25 cellular contexts compared by ENCODE assay signal in genomic region chr10:102759497-102760210, GRCh38. TPM values are rescaled to one million over a fixed set of nuclear protein-coding genes. Genes with fewer than 3 reads are reported as not detected.
A peak's percentile ranks its signal among the peaks of the same experiment; 100 is the strongest.
DNase-seq lines count a peak whose midpoint lies in the region; ATAC-seq, FAIRE-seq and TF ChIP-seq lines count a peak whose summit lies in the region.
"Had no signal": no experiment of that assay in that cellular context is flagged by ENCODE, and none has a peak within 500 bp of the region (broad histone marks: within the 10 kb centered on the region; RNA-seq: fewer than 3 reads in every experiment).

No MANE protein-coding gene starts in this region.

- H4K20me1 ChIP-seq in HepG2 (ENCODE audit: insufficient read depth, low read length) = no peaks in the 10 kb centered on the region

- peak overlapping the region in 1 of 3 experiments; percentile 24 for H3K4me3 Mint-ChIP-seq in nephron
- H3K4me3 Mint-ChIP-seq: activated CD8-positive, alpha-beta T cell treated with anti-CD3 and anti-CD28 coated beads for 36 hours had no signal

- no peak overlapping the region for H3K4me2 ChIP-seq in HepG2 (ENCODE audit: low read depth, low read length)

- FAIRE-seq in HepG2 (lab: Jason Lieb, UNC) = no peak
- FAIRE-seq: GM12892, GM19239 had no signal

- no peaks in the 10 kb centered on the region for H3K9me3 Mint-ChIP-seq in nephron

- H3K9ac ChIP-seq in HepG2 (ENCODE audit: insufficient read depth, low read depth, low read length) = no peak overlapping the region
- H3K9ac ChIP-seq in stomach smooth muscle (ENCODE audit: low read length in 2 of 2) = no peak overlapping the region

- no peaks in the 10 kb centered on the region for H3K27me3 ChIP-seq in HepG2 (ENCODE audit: control insufficient read depth in 1 of 2, insufficient read depth in 2 of 2, low read length in 2 of 2)
- no peaks in the 10 kb centered on the region for H3K27me3 ChIP-seq in right lobe of liver
- H3K27me3 ChIP-seq in stomach smooth muscle (ENCODE audit: control insufficient read depth in 1 of 2, insufficient read depth in 2 of 2, low read length in 2 of 2) = no peaks in the 10 kb centered on the region
- no peaks in the 10 kb centered on the region for H3K27me3 ChIP-seq in aorta (ENCODE audit: control insufficient read depth in 1 of 2, insufficient read depth in 2 of 2, low read length in 1 of 2)
- H3K27me3 ChIP-seq: hepatocyte, neutrophil had no signal

- ATAC-seq in HepG2 = no peak
- no peak for ATAC-seq in right lobe of liver
- no peak for ATAC-seq in aorta (ENCODE audit: low FRiP score)
- no peak for ATAC-seq in HG02763 (IDR thresholded peaks at IDR 0.05; ENCODE audit: unreplicated experiment)
- ATAC-seq: activated CD4-positive, CD25-positive, alpha-beta regulatory T cell treated with anti-CD3 and anti-CD28 coated beads, Interleukin-2, amount 50 U/mL, for 24 hours; activated CD8-positive, alpha-beta T cell treated with anti-CD3 and anti-CD28 coated beads for 36 hours; left ventricle myocardium superior had no signal

- TF ChIP-seq POLR2A in HepG2 (IDR thresholded peaks at IDR 0.05; ENCODE audit: insufficient read depth in 1 of 2, low read depth in 2 of 2, low read length in 2 of 2) = no peak
- TF ChIP-seq POLR2A in right lobe of liver (IDR thresholded peaks at IDR 0.05) = no peak

- peak overlapping the region; percentile 86 to 93 (median 91) for H3K27ac Mint-ChIP-seq in nephron

- H3K9me3 ChIP-seq in HepG2 (ENCODE audit: low read length) (no peaks in the 10 kb centered on the region), right lobe of liver (no peaks in the 10 kb centered on the region), stomach smooth muscle (ENCODE audit: control insufficient read depth in 2 of 2, low read length in 2 of 2) (no peaks in the 10 kb centered on the region), aorta (ENCODE audit: control insufficient read depth, low read length) (no peaks in the 10 kb centered on the region)
- H3K9me3 ChIP-seq: Caco-2, neutrophil had no signal

- TF ChIP-seq EP300 in HepG2 (IDR thresholded peaks at IDR 0.05; ENCODE audit: low read depth in 2 of 2, low read length in 2 of 2) = no peak
- no peak for TF ChIP-seq EP300 in HepG2 (CRISPR knock-in tag; IDR thresholded peaks at IDR 0.05; ENCODE audit: borderline replicate concordance)

- no peak overlapping the region for H3K27ac ChIP-seq in HepG2 (ENCODE audit: extremely low read length, insufficient read depth, low read length)
- H3K27ac ChIP-seq in right lobe of liver = no peak overlapping the region
- H3K27ac ChIP-seq in stomach smooth muscle (ENCODE audit: low read length) = peak overlapping the region; percentile 77
- peak overlapping the region; percentile 54 to 72 for H3K27ac ChIP-seq in aorta (ENCODE audit: low read depth in 1 of 2, low read length in 2 of 2)
- H3K27ac ChIP-seq: neutrophil had no signal

- peaks cover 54% of the 10 kb centered on the region for H3K4me1 Mint-ChIP-seq in nephron

- H3K36me3 ChIP-seq in HepG2 (replicated peaks in 1 of 2; ENCODE audit: control insufficient read depth in 1 of 2, insufficient read depth in 2 of 2, low read length in 2 of 2) = no peaks in the 10 kb centered on the region
- no peaks in the 10 kb centered on the region for H3K36me3 ChIP-seq in right lobe of liver
- H3K36me3 ChIP-seq in stomach smooth muscle (ENCODE audit: control insufficient read depth in 2 of 2, insufficient read depth in 2 of 2, low read length in 2 of 2) = no peaks in the 10 kb centered on the region
- H3K36me3 ChIP-seq in aorta (ENCODE audit: control insufficient read depth in 1 of 2, insufficient read depth in 2 of 2, low read length in 1 of 2) = no peaks in the 10 kb centered on the region
- H3K36me3 ChIP-seq: neutrophil had no signal

- TF ChIP-seq CTCF in HepG2 (CRISPR knock-in tag; IDR thresholded peaks at IDR 0.05) = no peak
- no peak for TF ChIP-seq CTCF in right lobe of liver (IDR thresholded peaks at IDR 0.05)
- TF ChIP-seq CTCF in nephron (IDR thresholded peaks at IDR 0.05; ENCODE audit: unreplicated experiment in 3 of 3) = no peak

- peaks cover 4% of the 10 kb centered on the region for H3K79me2 ChIP-seq in HepG2 (ENCODE audit: insufficient read depth, low read length)

- H3K4me3 ChIP-seq in HepG2 (replicated peaks in 1 of 3; ENCODE audit: insufficient read depth in 1 of 3, low read depth in 2 of 3, low read length in 3 of 3) (no peak overlapping the region), right lobe of liver (no peak overlapping the region), stomach smooth muscle (ENCODE audit: low read length in 2 of 2) (no peak overlapping the region), aorta (ENCODE audit: low read length in 2 of 2) (no peak overlapping the region)
- H3K4me3 ChIP-seq: hepatocyte had no signal

- no peaks in the 10 kb centered on the region for H3K27me3 Mint-ChIP-seq in nephron (ENCODE audit: low read depth)
- H3K27me3 Mint-ChIP-seq: activated CD8-positive, alpha-beta T cell treated with anti-CD3 and anti-CD28 coated beads for 36 hours; type B pancreatic cell had no signal

- no TSS peak for BruUV-seq in HepG2 (replicated peaks; lab: Mats Ljungman, UMichigan)

- intact Hi-C loops in HepG2 (cut with micrococcal nuclease; ENCODE audit: unreplicated experiment) = no loop called here
- intact Hi-C loops in right lobe of liver (cut with DNase I) = no loop called here
- intact Hi-C loops in aorta (cut with DNase I) = loop anchor here in 1 of 2 donors (2.0 kb wide), 1 partner anchor 15 kb away; no protein-coding TSS in a partner anchor

- H3K4me1 ChIP-seq in HepG2 (ENCODE audit: insufficient read depth, low read length) (peaks cover 20% of the 10 kb centered on the region), right lobe of liver (peaks cover 0 to 29% (median 8%) of the 10 kb centered on the region in 4 donors), stomach smooth muscle (ENCODE audit: control insufficient read depth, insufficient read depth, low read length) (peaks cover 18% of the 10 kb centered on the region), aorta (ENCODE audit: control insufficient read depth in 1 of 2, insufficient read depth in 2 of 2, low read length in 2 of 2) (peaks cover 0 to 5% of the 10 kb centered on the region in 2 donors)

- 92% methylated on average over 3 of the region's 3 CpGs for WGBS in HepG2 (ENCODE audit: low lambda C conversion rate)
- 95% methylated on average over 3 of the region's 3 CpGs for WGBS in right lobe of liver (ENCODE audit: insufficient coverage, low coverage, low lambda C conversion rate, missing lambda C conversion rate)
- WGBS in aorta, 2 donors = 90 to 91% methylated on average over 3 of the region's 3 CpGs

- in situ Hi-C loops in HepG2 (cut with HindIII; ENCODE audit: extremely low pct_ligation_motif_present, low pct_unique_long_range_greater_than_20kb) = no loop called here

- CTCF ChIA-PET in HepG2 (lab: Yijun Ruan, JAX; ENCODE audit: low intra/inter-chr PET ratio, low total read pairs) = no interaction called here

- no peak for DNase-seq in HepG2 (ENCODE audit: low spot score)
- no peak for DNase-seq in right lobe of liver
- no peak for DNase-seq in aorta
- no peak for DNase-seq in SK-N-DZ (ENCODE audit: low spot score)
- no peak for DNase-seq in SHP77 (lab: John Stamatoyannopoulos, UW)
- DNase-seq: activated CD8-positive, alpha-beta T cell treated with anti-CD3 and anti-CD28 coated beads for 36 hours; dermis blood vessel endothelial cell; DMS79 treated with DMSO at 0.1 percent for 48 hours; left ventricle myocardium superior; NCI-H2029; NCI-H2227 treated with DMSO at 0.1 percent for 48 hours; NCI-H748 treated with DMSO at 0.1 percent for 48 hours; retina; stimulated activated CD4-positive, alpha-beta T cell treated with anti-CD3 and anti-CD28 coated beads, Interleukin-15, amount 100 ng/mL, for 24 hours; SW 1271 had no signal

- no peak for TF ChIP-seq RAD21 in HepG2 (CRISPR knock-in tag; IDR thresholded peaks at IDR 0.05)

- POLR2A ChIA-PET in HepG2 (lab: Yijun Ruan, JAX) = no interaction called here

- H2AFZ ChIP-seq in HepG2 (ENCODE audit: low read length) = no peak overlapping the region
- H2AFZ ChIP-seq: hepatocyte had no signal

- peaks cover 4% of the 10 kb centered on the region for H3K36me3 Mint-ChIP-seq in nephron (ENCODE audit: low read depth)

RNA-seq across cellular contexts. Expression of gene WBP1L, which starts 15.9 kb away (rescaled TPM):
- total RNA-seq in HepG2 (2016; rRNA removed; fragmentation: Illumina TruSeq; extraction: Trizol) (8.3 and 11.6 TPM in 2 replicates), right lobe of liver (10 to 100 TPM; 24.1 to 58.4 (median 32.8) TPM), aorta (10 to 100 TPM; 81.1 to 84.7 TPM)
- 4.0 and 4.2 TPM in 2 replicates for total RNA-seq in HepG2 (2016; cell fraction: cytosol; rRNA removed; fragmentation: Illumina TruSeq; extraction: Trizol; ENCODE audit: low read depth)
- 8.5 and 10.6 TPM in 2 replicates for total RNA-seq in HepG2 (2016; cell fraction: insoluble cytoplasmic fraction; rRNA removed; fragmentation: Illumina TruSeq; extraction: Trizol)
- total RNA-seq in HepG2 (2016; cell fraction: membrane; rRNA removed; fragmentation: Illumina TruSeq; extraction: Trizol) = 15.7 and 18.8 TPM in 2 replicates
- total RNA-seq in HepG2 (2016; cell fraction: nucleus; rRNA removed; fragmentation: Illumina TruSeq; extraction: Trizol) = 6.4 and 7.2 TPM in 2 replicates
- polyA plus RNA-seq in HepG2 (2011; rRNA removed) (12.3 and 14.9 TPM in 2 replicates), aorta (10 to 100 TPM; 22.4 to 41.7 TPM)
- 18.7 and 19.4 TPM in 2 replicates for polyA plus RNA-seq in HepG2 (2011; cell fraction: cytosol; rRNA removed)
- 8.0 and 9.0 TPM in 2 replicates for polyA plus RNA-seq in HepG2 (2011; cell fraction: nucleus; rRNA removed)
- 11.9 and 14.7 TPM in 2 replicates for polyA plus RNA-seq in HepG2 (2012)
- 2.6 and 2.8 TPM in 2 replicates for polyA plus RNA-seq in HepG2 (2016; cell fraction: cytosol; fragmentation: Illumina TruSeq; extraction: Trizol; ENCODE audit: low read depth)
- polyA plus RNA-seq in HepG2 (2016; cell fraction: insoluble cytoplasmic fraction; fragmentation: Illumina TruSeq; extraction: Trizol; ENCODE audit: low read depth) = 10.0 and 11.7 TPM in 2 replicates
- 10.4 and 14.8 TPM in 2 replicates for polyA plus RNA-seq in HepG2 (2016; cell fraction: membrane; fragmentation: Illumina TruSeq; extraction: Trizol; ENCODE audit: low read depth)
- polyA plus RNA-seq in HepG2 (2016; cell fraction: nucleus; fragmentation: Illumina TruSeq; extraction: Trizol; ENCODE audit: insufficient read depth, low read depth) = 9.0 and 9.1 TPM in 2 replicates
- 33.2 and 39.2 TPM in 2 replicates for polyA minus RNA-seq in HepG2 (2011; rRNA and poly(A)+ RNA removed; ENCODE audit: low replicate concordance)
- 12.8 and 18.7 TPM in 2 replicates for polyA minus RNA-seq in HepG2 (2011; cell fraction: cytosol; rRNA and poly(A)+ RNA removed)
- polyA minus RNA-seq in HepG2 (2011; cell fraction: nucleus; rRNA and poly(A)+ RNA removed) = 6.4 and 8.5 TPM in 2 replicates
- 7.4 and 9.8 TPM in 2 replicates for polyA plus RNA-seq in SK-N-DZ (2014; cell fraction: cytosol; rRNA removed)
- 4.2 and 8.2 TPM in 2 replicates for polyA plus RNA-seq in SK-N-DZ (2014; cell fraction: nucleus; rRNA removed)

RNA-seq across cellular contexts. Expression of gene SFXN2, which starts 45.2 kb away (rescaled TPM):
- total RNA-seq in HepG2 (2016; rRNA removed; fragmentation: Illumina TruSeq; extraction: Trizol) (20.6 and 21.1 TPM in 2 replicates), right lobe of liver (10 to 100 TPM in 4 of 6 experiments, 1 to 10 TPM in 2; 7.1 to 29.7 (median 16.5) TPM), aorta (1 to 10 TPM; 5.1 to 8.3 TPM)
- 3.3 and 5.4 TPM in 2 replicates for total RNA-seq in HepG2 (2016; cell fraction: cytosol; rRNA removed; fragmentation: Illumina TruSeq; extraction: Trizol; ENCODE audit: low read depth)
- total RNA-seq in HepG2 (2016; cell fraction: insoluble cytoplasmic fraction; rRNA removed; fragmentation: Illumina TruSeq; extraction: Trizol) = 20.6 and 21.4 TPM in 2 replicates
- 11.4 and 11.6 TPM in 2 replicates for total RNA-seq in HepG2 (2016; cell fraction: membrane; rRNA removed; fragmentation: Illumina TruSeq; extraction: Trizol)
- total RNA-seq in HepG2 (2016; cell fraction: nucleus; rRNA removed; fragmentation: Illumina TruSeq; extraction: Trizol) = 28.0 and 31.8 TPM in 2 replicates
- polyA plus RNA-seq in HepG2 (2011; rRNA removed) (12.8 and 13.2 TPM in 2 replicates), aorta (1 to 10 TPM; 3.2 to 3.5 TPM)
- 5.4 and 6.9 TPM in 2 replicates for polyA plus RNA-seq in HepG2 (2011; cell fraction: cytosol; rRNA removed)
- polyA plus RNA-seq in HepG2 (2011; cell fraction: nucleus; rRNA removed) = 22.9 and 27.4 TPM in 2 replicates
- polyA plus RNA-seq in HepG2 (2012) = 3.6 and 9.3 TPM in 2 replicates
- polyA plus RNA-seq in HepG2 (2016; cell fraction: cytosol; fragmentation: Illumina TruSeq; extraction: Trizol; ENCODE audit: low read depth) = 3.8 and 4.0 TPM in 2 replicates
- polyA plus RNA-seq in HepG2 (2016; cell fraction: insoluble cytoplasmic fraction; fragmentation: Illumina TruSeq; extraction: Trizol; ENCODE audit: low read depth) = 19.3 and 19.8 TPM in 2 replicates
- polyA plus RNA-seq in HepG2 (2016; cell fraction: membrane; fragmentation: Illumina TruSeq; extraction: Trizol; ENCODE audit: low read depth) = 7.4 and 7.7 TPM in 2 replicates
- 35.9 and 39.3 TPM in 2 replicates for polyA plus RNA-seq in HepG2 (2016; cell fraction: nucleus; fragmentation: Illumina TruSeq; extraction: Trizol; ENCODE audit: insufficient read depth, low read depth)
- polyA minus RNA-seq in HepG2 (2011; rRNA and poly(A)+ RNA removed; ENCODE audit: low replicate concordance) = 40.1 and 60.7 TPM in 2 replicates
- 4.2 and 4.6 TPM in 2 replicates for polyA minus RNA-seq in HepG2 (2011; cell fraction: cytosol; rRNA and poly(A)+ RNA removed)
- 22.6 and 30.6 TPM in 2 replicates for polyA minus RNA-seq in HepG2 (2011; cell fraction: nucleus; rRNA and poly(A)+ RNA removed)
- 8.4 and 16.6 TPM in 2 replicates for polyA plus RNA-seq in SK-N-DZ (2014; cell fraction: cytosol; rRNA removed)
- 27.1 and 37.8 TPM in 2 replicates for polyA plus RNA-seq in SK-N-DZ (2014; cell fraction: nucleus; rRNA removed)

RNA-seq across cellular contexts. Expression of gene ARL3, which starts 45.5 kb away (rescaled TPM):
- total RNA-seq in HepG2 (2016; rRNA removed; fragmentation: Illumina TruSeq; extraction: Trizol) = 6.6 and 10.0 TPM in 2 replicates
- total RNA-seq in HepG2 (2016; cell fraction: cytosol; rRNA removed; fragmentation: Illumina TruSeq; extraction: Trizol; ENCODE audit: low read depth) = 2.5 and 2.7 TPM in 2 replicates
- 6.6 and 10.2 TPM in 2 replicates for total RNA-seq in HepG2 (2016; cell fraction: insoluble cytoplasmic fraction; rRNA removed; fragmentation: Illumina TruSeq; extraction: Trizol)
- total RNA-seq in HepG2 (2016; cell fraction: membrane; rRNA removed; fragmentation: Illumina TruSeq; extraction: Trizol) = 3.3 and 3.5 TPM in 2 replicates
- total RNA-seq in HepG2 (2016; cell fraction: nucleus; rRNA removed; fragmentation: Illumina TruSeq; extraction: Trizol) = 2.8 and 3.0 TPM in 2 replicates
- polyA plus RNA-seq in HepG2 (2011; rRNA removed) = 3.9 and 5.2 TPM in 2 replicates
- polyA plus RNA-seq in HepG2 (2011; cell fraction: cytosol; rRNA removed) = 2.9 and 3.4 TPM in 2 replicates
- 1.2 and 1.4 TPM in 2 replicates for polyA plus RNA-seq in HepG2 (2011; cell fraction: nucleus; rRNA removed)
- polyA plus RNA-seq in HepG2 (2012) = 5.8 TPM in 2 replicates
- polyA plus RNA-seq in HepG2 (2016; cell fraction: cytosol; fragmentation: Illumina TruSeq; extraction: Trizol; ENCODE audit: low read depth) = 3.3 and 3.9 TPM in 2 replicates
- 10.6 and 12.6 TPM in 2 replicates for polyA plus RNA-seq in HepG2 (2016; cell fraction: insoluble cytoplasmic fraction; fragmentation: Illumina TruSeq; extraction: Trizol; ENCODE audit: low read depth)
- 2.9 and 3.5 TPM in 2 replicates for polyA plus RNA-seq in HepG2 (2016; cell fraction: membrane; fragmentation: Illumina TruSeq; extraction: Trizol; ENCODE audit: low read depth)
- 4.1 and 5.5 TPM in 2 replicates for polyA plus RNA-seq in HepG2 (2016; cell fraction: nucleus; fragmentation: Illumina TruSeq; extraction: Trizol; ENCODE audit: insufficient read depth, low read depth)
- 0.94 and 3.1 TPM in 2 replicates for polyA minus RNA-seq in HepG2 (2011; rRNA and poly(A)+ RNA removed; ENCODE audit: low replicate concordance)
- 1.3 and 1.5 TPM in 2 replicates for polyA minus RNA-seq in HepG2 (2011; cell fraction: cytosol; rRNA and poly(A)+ RNA removed)
- 1.4 and 1.7 TPM in 2 replicates for polyA minus RNA-seq in HepG2 (2011; cell fraction: nucleus; rRNA and poly(A)+ RNA removed)
- total RNA-seq in right lobe of liver = 1 to 10 TPM; 1.1 to 3.3 (median 2.3) TPM
- total RNA-seq in aorta = 1 to 10 TPM; 8.2 to 8.6 TPM
- polyA plus RNA-seq in aorta = 10 to 100 TPM; 17.3 to 18.9 TPM
- 18.1 and 18.2 TPM in 2 replicates for polyA plus RNA-seq in SK-N-DZ (2014; cell fraction: cytosol; rRNA removed)
- 11.4 and 12.1 TPM in 2 replicates for polyA plus RNA-seq in SK-N-DZ (2014; cell fraction: nucleus; rRNA removed)

Comparison
In these comparisons a context has a peak if more than half of its experiments do, and no peak if none do; other contexts are left out.
1. H3K27ac ChIP-seq: peak in stomach smooth muscle (single experiment) and aorta (2 of 2); none in HepG2 (single experiment) and right lobe of liver (0 of 3).